In genomic region chr9:96344458-96345180, GRCh38 we compare ENCODE assay signal across 8 cellular contexts. TPM values are rescaled to one million over a fixed set of nuclear protein-coding genes. Genes with fewer than 3 reads are reported as not detected.
DNase-seq lines count a peak whose midpoint lies in the region; ATAC-seq and FAIRE-seq lines count a peak whose summit lies in the region.

No MANE protein-coding gene starts in this region.

- DNase-seq in DMS53 treated with DMSO at 0.1 percent for 48 hours (lab: John Stamatoyannopoulos, UW; ENCODE audit: unreplicated experiment) (peak; percentile 65), NCI-H345 treated with DMSO at 0.1 percent for 48 hours (lab: John Stamatoyannopoulos, UW; ENCODE audit: unreplicated experiment) (peak; percentile 29), cerebellum (ENCODE audit: low spot score) (peak; percentile 3), kidney tubule cell (ENCODE audit: low spot score) (peak; percentile 94), urothelium cell line (ENCODE audit: low spot score) (peak; percentile 94), NCI-H1694 (lab: John Stamatoyannopoulos, UW) (no peak)
- no peak for DNase-seq in activated CD4-positive, alpha-beta memory T cell treated with anti-CD3 and anti-CD28 coated beads for 36 hours

- H3K4me3 Mint-ChIP-seq in activated CD4-positive, alpha-beta memory T cell treated with anti-CD3 and anti-CD28 coated beads for 36 hours = no peak overlapping the region

- CTCF ChIA-PET in activated CD4-positive, alpha-beta memory T cell treated with anti-CD3 and anti-CD28 coated beads for 36 hours (lab: Charles Lee) = interaction anchor here (0.7 kb wide), 1 partner anchor 76 kb away, joined by 3 read pairs; no protein-coding TSS in a partner anchor

- peaks cover 10% of the 10 kb centered on the region for H3K4me1 Mint-ChIP-seq in activated CD4-positive, alpha-beta memory T cell treated with anti-CD3 and anti-CD28 coated beads for 36 hours (ENCODE audit: low read depth)

- no peak for ATAC-seq in GM18867 (IDR thresholded peaks at IDR 0.05; ENCODE audit: unreplicated experiment)

- peaks cover 6% of the 10 kb centered on the region for H3K9me3 Mint-ChIP-seq in activated CD4-positive, alpha-beta memory T cell treated with anti-CD3 and anti-CD28 coated beads for 36 hours

- FAIRE-seq in urothelium cell line (lab: Jason Lieb, UNC) = no peak

- no peaks in the 10 kb centered on the region for H3K27me3 Mint-ChIP-seq in activated CD4-positive, alpha-beta memory T cell treated with anti-CD3 and anti-CD28 coated beads for 36 hours

- POLR2A ChIA-PET in activated CD4-positive, alpha-beta memory T cell treated with anti-CD3 and anti-CD28 coated beads for 36 hours (lab: Charles Lee) = no interaction called here

- H3K27ac Mint-ChIP-seq in activated CD4-positive, alpha-beta memory T cell treated with anti-CD3 and anti-CD28 coated beads for 36 hours = no peak overlapping the region

- H3K36me3 Mint-ChIP-seq in activated CD4-positive, alpha-beta memory T cell treated with anti-CD3 and anti-CD28 coated beads for 36 hours = peaks cover 8% of the 10 kb centered on the region

- intact Hi-C loops in activated CD4-positive, alpha-beta memory T cell treated with anti-CD3 and anti-CD28 coated beads for 36 hours (cut with micrococcal nuclease) = no loop called here

RNA-seq across cellular contexts. Expression of gene SLC35D2, which starts 38.9 kb away (rescaled TPM):
- 2.8 TPM for total RNA-seq in cerebellum
- 1 to 10 TPM; 8.1 to 8.5 TPM for total RNA-seq in activated CD4-positive, alpha-beta memory T cell treated with anti-CD3 and anti-CD28 coated beads for 36 hours

RNA-seq across cellular contexts. Expression of gene HSD17B3, which starts 42.6 kb away (rescaled TPM):
- total RNA-seq in cerebellum = not detected
- total RNA-seq in activated CD4-positive, alpha-beta memory T cell treated with anti-CD3 and anti-CD28 coated beads for 36 hours = not detected

Comparison
In these comparisons a context has a peak if more than half of its experiments do, and no peak if none do; other contexts are left out.
1. DNase-seq: peak in DMS53 treated with DMSO at 0.1 percent for 48 hours (single experiment), NCI-H345 treated with DMSO at 0.1 percent for 48 hours (single experiment), cerebellum (single experiment), kidney tubule cell (single experiment) and urothelium cell line (single experiment); none in activated CD4-positive, alpha-beta memory T cell treated with anti-CD3 and anti-CD28 coated beads for 36 hours (single experiment) and NCI-H1694 (single experiment).